In genomic region chr19:37906868-37907734, GRCh38 we compare ENCODE assay signal across 8 cellular contexts. TPM values are rescaled to one million over a fixed set of nuclear protein-coding genes. Genes with fewer than 3 reads are reported as not detected.
DNase-seq lines count a peak whose midpoint lies in the region; ATAC-seq and TF ChIP-seq lines count a peak whose summit lies in the region.

Gene SIPA1L3 (plus strand): TSS chr19:37907208. CDS start chr19:38081566, 174,358 bp downstream.

- intact Hi-C loops in activated CD4-positive, alpha-beta T cell treated with anti-CD3 and anti-CD28 coated beads for 36 hours (cut with DNase I, micrococcal nuclease), result loop anchor here (1.0 to 5.0 kb wide), 17 partner anchors 95 to 1023 kb away; partner anchors contain the start of genes PSMD8 (in 2 of the 2), ACTN4 (in 1 of the 2), MRPS12 (in 1 of the 2) and SARS2 (in 1 of the 2)

- H3K27ac ChIP-seq in cingulate gyrus (ENCODE audit: low read depth, low read length), result peak within 1 kb of the TSS; percentile 54

- POLR2A ChIA-PET in activated CD4-positive, alpha-beta T cell treated with anti-CD3 and anti-CD28 coated beads for 36 hours (lab: Charles Lee), result interaction anchor here (0.7 to 1.2 kb wide), 5 partner anchors 141 to 497 kb away, joined by 3 to 4 read pairs (median 3); no protein-coding TSS in a partner anchor

- H3K9me3 Mint-ChIP-seq in activated CD4-positive, alpha-beta T cell treated with anti-CD3 and anti-CD28 coated beads for 36 hours (ENCODE audit: low read depth), result no peaks in the 10 kb centered on the region

- H3K27ac Mint-ChIP-seq in activated CD4-positive, alpha-beta T cell treated with anti-CD3 and anti-CD28 coated beads for 36 hours, result peak within 1 kb of the TSS; percentile 74

- CTCF ChIA-PET in activated CD4-positive, alpha-beta T cell treated with anti-CD3 and anti-CD28 coated beads for 36 hours (lab: Charles Lee), result interaction anchor here (0.5 to 3.8 kb wide), 13 partner anchors 10 to 429 kb away, joined by 3 to 16 read pairs (median 3); partner anchors contain the start of gene CATSPERG

- DNase-seq in AML-193 (lab: John Stamatoyannopoulos, UW) (peak; percentile 91 to 94), NCI-H510A treated with DMSO at 0.1 percent for 48 hours (lab: John Stamatoyannopoulos, UW) (peak; percentile 90), kidney tubule cell (ENCODE audit: low spot score) (peak; percentile 97)
- DNase-seq in activated CD4-positive, alpha-beta T cell treated with anti-CD3 and anti-CD28 coated beads for 36 hours, result peak; percentile 97
- peak; percentile 87 to 88 for DNase-seq in stimulated activated CD4-positive, alpha-beta T cell treated with anti-CD3 and anti-CD28 coated beads, Interleukin-1b, Interleukin-23, amount 100 ng/mL, for 4 hours (ENCODE audit: low read depth in 2 of 2)

- peak; percentile 83 for ATAC-seq in HG03439 (IDR thresholded peaks at IDR 0.05; ENCODE audit: unreplicated experiment)
- ATAC-seq in activated CD4-positive, alpha-beta T cell treated with anti-CD3 and anti-CD28 coated beads for 36 hours, result peak; percentile 98

- H3K4me3 Mint-ChIP-seq in activated CD4-positive, alpha-beta T cell treated with anti-CD3 and anti-CD28 coated beads for 36 hours, result peak within 1 kb of the TSS; percentile 73

- TF ChIP-seq POLR2A in GM19193 (IDR thresholded peaks at IDR 0.05; ENCODE audit: extremely low read depth, insufficient read depth, insufficient read length), result peak; percentile 64

- peaks cover 20% of the 10 kb centered on the region for H3K4me1 Mint-ChIP-seq in activated CD4-positive, alpha-beta T cell treated with anti-CD3 and anti-CD28 coated beads for 36 hours

- no peaks in the 10 kb centered on the region for H3K27me3 Mint-ChIP-seq in activated CD4-positive, alpha-beta T cell treated with anti-CD3 and anti-CD28 coated beads for 36 hours

- H3K36me3 Mint-ChIP-seq in activated CD4-positive, alpha-beta T cell treated with anti-CD3 and anti-CD28 coated beads for 36 hours (ENCODE audit: low read depth), result no peaks in the 10 kb centered on the region

RNA-seq across cellular contexts. Expression of gene SIPA1L3, which starts in this region (rescaled TPM):
- 10 to 100 TPM; 10.5 to 18.3 TPM for total RNA-seq in activated CD4-positive, alpha-beta T cell treated with anti-CD3 and anti-CD28 coated beads for 36 hours

Comparison
In these comparisons a context has a peak if more than half of its experiments do, and no peak if none do; other contexts are left out.
1. Peak in every context shown above with its lines: DNase-seq, ATAC-seq and H3K27ac ChIP-seq.